Comparison of ENCODE assay signal across 1 cellular context in genomic region chr15:57323806-57324589, GRCh38.
A peak's percentile ranks its signal among the peaks of the same experiment; 100 is the strongest.
TF ChIP-seq lines count a peak whose summit lies in the region.

No MANE protein-coding gene starts in this region.

TF ChIP-seq in HEK293, 187 proteins besides CTCF, POLR2A, EP300 and RAD21 (continued from another document):
- TF ChIP-seq KLF17 (tag by site-specific recombination; IDR thresholded peaks at IDR 0.05) (0 out of 2 replicates have a peak, but pooled peaks have one; percentile 55), ZBTB17 (tag by site-specific recombination; IDR thresholded peaks at IDR 0.05) (peak; percentile 34; the same call in 1 of the 2 replicates), EGR2 (tag by site-specific recombination; IDR thresholded peaks at IDR 0.05; ENCODE audit: low read depth) (peak; percentile 82), ZNF610 (tag by site-specific recombination; IDR thresholded peaks at IDR 0.05; ENCODE audit: borderline replicate concordance) (0 out of 2 replicates have a peak, but pooled peaks have one; percentile 28), ZBTB11 (tag by site-specific recombination; conservative IDR thresholded peaks at IDR 0.05; ENCODE audit: low read depth) (peak; percentile 64; the same call in 1 of the 2 replicates), ZNF664 (tag by site-specific recombination; IDR thresholded peaks at IDR 0.05) (no peak), ZNF398 (tag by site-specific recombination; IDR thresholded peaks at IDR 0.05) (0 out of 2 replicates have a peak, but pooled peaks have one; percentile 26), WT1 (tag by site-specific recombination; IDR thresholded peaks at IDR 0.05) (peak; percentile 72), ZBTB21 (tag by site-specific recombination; IDR thresholded peaks at IDR 0.05) (no peak), ZNF423 (tag by site-specific recombination; IDR thresholded peaks at IDR 0.05) (0 out of 2 replicates have a peak, but pooled peaks have one; percentile 19), SP7 (tag by site-specific recombination; IDR thresholded peaks at IDR 0.05) (peak; percentile 57), ZNF366 (tag by site-specific recombination; conservative IDR thresholded peaks at IDR 0.05) (peak; percentile 48; the same call in 1 of the 2 replicates), ZNF302 (tag by site-specific recombination; IDR thresholded peaks at IDR 0.05; ENCODE audit: low read depth) (no peak), PATZ1 (tag by site-specific recombination; IDR thresholded peaks at IDR 0.05) (peak; percentile 26; the same call in 1 of the 2 replicates)
